ENCODE assay signal across 7 cellular contexts in the genomic region with DNA sequence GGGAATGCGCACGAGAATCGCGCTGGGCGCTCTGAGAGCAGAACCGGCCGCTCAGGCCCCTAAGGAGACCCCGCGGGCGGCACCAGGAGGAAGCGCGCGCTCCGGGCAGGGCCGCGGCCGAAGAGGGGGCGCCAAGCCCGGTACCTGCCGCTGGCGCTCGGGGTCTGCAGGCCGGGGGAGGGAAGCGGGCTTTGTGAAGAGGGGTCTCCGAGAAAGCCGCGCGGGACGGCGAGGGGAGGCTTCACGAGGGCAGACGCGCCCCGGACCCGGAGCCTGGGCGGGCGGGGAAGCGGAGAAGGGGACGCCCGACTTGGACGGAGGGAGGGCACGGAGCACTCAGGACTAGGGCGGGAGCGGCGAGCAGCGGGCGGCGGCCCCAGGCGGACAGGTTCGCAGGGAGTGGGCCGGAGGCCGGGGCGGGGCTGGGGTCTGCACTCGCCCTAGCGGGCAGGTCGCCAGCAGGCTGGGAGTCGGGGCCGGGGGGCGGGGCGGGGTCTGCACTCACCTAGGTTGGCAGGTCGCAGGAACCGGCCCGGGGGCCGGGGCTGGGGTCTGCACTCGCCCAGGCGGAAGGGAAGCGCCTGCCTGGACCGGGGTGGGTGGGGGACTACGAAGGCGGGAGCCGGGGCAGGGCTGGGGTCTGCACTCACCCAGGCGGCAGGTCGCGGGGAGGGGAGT. TPM values are rescaled to one million over a fixed set of nuclear protein-coding genes. Genes with fewer than 3 reads are reported as not detected.
DNase-seq lines count a peak whose midpoint lies in the region; ATAC-seq and TF ChIP-seq lines count a peak whose summit lies in the region.

No MANE protein-coding gene starts in this region.

- H3K27ac ChIP-seq in Karpas-422 (ENCODE audit: low read length) = peak overlapping the region; percentile 81
- H3K27ac ChIP-seq in heart right ventricle = peak overlapping the region; percentile 94 to 100 (median 100)

- peaks cover 3% of the 10 kb centered on the region for H3K36me3 Mint-ChIP-seq in activated naive CD8-positive, alpha-beta T cell

- H3K9me3 Mint-ChIP-seq in activated naive CD8-positive, alpha-beta T cell (ENCODE audit: low read depth) = no peaks in the 10 kb centered on the region

- peak overlapping the region; percentile 96 for H3K4me3 Mint-ChIP-seq in activated naive CD8-positive, alpha-beta T cell

- H4K20me1 ChIP-seq in Karpas-422 (ENCODE audit: insufficient read depth, low read depth, low read length) = peaks cover 10% of the 10 kb centered on the region

- intact Hi-C loops in heart right ventricle (cut with DNase I) (loop anchor here in 5 of 10 donors (1.0 to 5.0 kb wide), 7 partner anchors 28 to 121 kb away; a partner anchor contains a TSS), posterior vena cava (cut with DNase I) (loop anchor here in 1 of 2 donors (5.0 kb wide), 2 partner anchors 34 to 46 kb away; no protein-coding TSS in a partner anchor)

- 1% methylated on average over 67 to 74 of the region's 74 CpGs for WGBS in heart right ventricle, 2 donors

- H3K27me3 Mint-ChIP-seq in activated naive CD8-positive, alpha-beta T cell = no peaks in the 10 kb centered on the region

- TF ChIP-seq CTCF in GM13976 (IDR thresholded peaks at IDR 0.05; ENCODE audit: borderline replicate concordance, control extremely low read depth, extremely low read depth, insufficient read depth, missing control alignments) (no peak), heart right ventricle (IDR thresholded peaks at IDR 0.05) (peak in 1 of 9 donors; percentile 11)

- 0 out of 2 replicates have a peak overlapping the region, but pooled peaks have one; percentile 45 for H2AFZ ChIP-seq in Karpas-422 (ENCODE audit: low read length)

- H3K27me3 ChIP-seq in Karpas-422 (ENCODE audit: low read length) (no peaks in the 10 kb centered on the region), heart right ventricle (no peaks in the 10 kb centered on the region)

- H3K9me2 ChIP-seq in Karpas-422 (replicated peaks; ENCODE audit: insufficient read depth, low read length) = no peaks in the 10 kb centered on the region

- peaks cover 48% of the 10 kb centered on the region for H3K4me1 ChIP-seq in Karpas-422 (ENCODE audit: low read length)
- H3K4me1 ChIP-seq in heart right ventricle = peaks cover 0 to 53% (median 34%) of the 10 kb centered on the region in 9 donors

- peak overlapping the region; percentile 90 for H3K4me2 ChIP-seq in Karpas-422 (ENCODE audit: low read depth, low read length, poor library complexity, severe bottlenecking)

- H3K36me3 ChIP-seq in Karpas-422 (ENCODE audit: insufficient read depth, low read length) (no peaks in the 10 kb centered on the region), heart right ventricle (peaks cover 0 to 15% (median 0%) of the 10 kb centered on the region in 9 donors)

- ATAC-seq in heart right ventricle (peak; percentile 1 to 63 (median 16)), HG03097 (IDR thresholded peaks at IDR 0.05; ENCODE audit: low FRiP score, unreplicated experiment) (no peak), HG02973 (IDR thresholded peaks at IDR 0.05; ENCODE audit: unreplicated experiment) (no peak)

- peaks cover 55% of the 10 kb centered on the region for H3K79me2 ChIP-seq in Karpas-422 (ENCODE audit: low read length)

- H3K4me3 ChIP-seq in Karpas-422 (ENCODE audit: low read length) (peak overlapping the region; percentile 90), heart right ventricle (peak overlapping the region; percentile 74 to 99 (median 94))

- H3K4me1 Mint-ChIP-seq in activated naive CD8-positive, alpha-beta T cell (ENCODE audit: low read depth) = peaks cover 46% of the 10 kb centered on the region

- in situ Hi-C loops in GM13976 (cut with MboI; ENCODE audit: low sequenced_read_pairs, unreplicated experiment) = no loop called here

- peak overlapping the region; percentile 96 for H3K27ac Mint-ChIP-seq in activated naive CD8-positive, alpha-beta T cell

- peak; percentile 46 for DNase-seq in GM13976 (ENCODE audit: low spot score)
- peak; percentile 65 for DNase-seq in Karpas-422
- DNase-seq in heart right ventricle = peak; percentile 42 to 66
- DNase-seq in posterior vena cava (ENCODE audit: low spot score) = peak; percentile 88

- H3K9me3 ChIP-seq in Karpas-422 (ENCODE audit: low read length) = no peaks in the 10 kb centered on the region
- no peaks in the 10 kb centered on the region for H3K9me3 ChIP-seq in heart right ventricle

- H3K9ac ChIP-seq in Karpas-422 (ENCODE audit: low read length) = peak overlapping the region; percentile 93

RNA-seq across cellular contexts. Expression of a gene that starts 0.8 kb away (rescaled TPM):
- 216 and 242 TPM in 2 replicates for total RNA-seq in Karpas-422 (2014; rRNA removed; shearing (Covaris generic); ENCODE audit: low replicate concordance)
- total RNA-seq in heart right ventricle (10 to 100 TPM; 44.3 to 79.2 (median 50.0) TPM), posterior vena cava (100 to 1,000 TPM; 145 to 181 TPM)
- 10 to 100 TPM; 18.9 to 26.4 TPM for polyA plus RNA-seq in heart right ventricle

RNA-seq across cellular contexts. Expression of a gene that starts 27.9 kb away (rescaled TPM):
- total RNA-seq in Karpas-422 (2014; rRNA removed; shearing (Covaris generic); ENCODE audit: low replicate concordance) = 15.9 and 40.0 TPM in 2 replicates
- total RNA-seq in heart right ventricle (10 to 100 TPM; 15.8 to 32.4 (median 21.1) TPM), posterior vena cava (10 to 100 TPM; 21.7 to 29.9 TPM)
- 10 to 100 TPM; 13.6 to 43.1 TPM for polyA plus RNA-seq in heart right ventricle

Comparison
In these comparisons a context has a peak if more than half of its experiments do, and no peak if none do; other contexts are left out.
1. ATAC-seq: peak in heart right ventricle (8 of 8); none in HG03097 (single experiment) and HG02973 (single experiment).
2. Peak in every context shown above with its lines, with median percentiles within 50 percentile points of each other: DNase-seq.